Comparison of ENCODE assay signal across 1 cellular context in genomic region chr19:55778331-55778730, GRCh38.
TF ChIP-seq lines count a peak whose summit lies in the region.

No MANE protein-coding gene starts in this region.

TF ChIP-seq in A549, 52 proteins besides CTCF, POLR2A, EP300 and RAD21:
- TF ChIP-seq CHD2 (IDR thresholded peaks at IDR 0.05; ENCODE audit: low read length, partially characterized antibody) (no peak), HOXB5 (CRISPR knock-in tag; IDR thresholded peaks at IDR 0.05) (no peak), HES2 (IDR thresholded peaks at IDR 0.05) (no peak), CBX2 (IDR thresholded peaks at IDR 0.05; ENCODE audit: borderline replicate concordance, low read depth) (no peak), TFCP2L1 (CRISPR knock-in tag; IDR thresholded peaks at IDR 0.05) (no peak), RNF2 (IDR thresholded peaks at IDR 0.05; ENCODE audit: borderline replicate concordance, low read depth) (no peak), HMGXB4 (CRISPR knock-in tag; IDR thresholded peaks at IDR 0.05; ENCODE audit: borderline replicate concordance) (no peak), JUNB (IDR thresholded peaks at IDR 0.05) (no peak)
